13 cellular contexts compared by ENCODE assay signal in genomic region chr17:15896834-15897233, GRCh38. TPM values are rescaled to one million over a fixed set of nuclear protein-coding genes. Genes with fewer than 3 reads are reported as not detected.
"Had no signal": no experiment of that assay in that cellular context is flagged by ENCODE, and none has a peak within 500 bp of the region (broad histone marks: within the 10 kb centered on the region; RNA-seq: fewer than 3 reads in every experiment).

No MANE protein-coding gene starts in this region.

- H3K27me3 ChIP-seq: gastrocnemius medialis, heart right ventricle, pancreas, spleen had no signal

- H3K27ac ChIP-seq: gastrocnemius medialis had no signal

- H3K9me3 Mint-ChIP-seq: activated B cell treated with CpG ODN at 0.5 μM for 24 hours had no signal

- H3K4me3 ChIP-seq: gastrocnemius medialis, lung, pancreas had no signal

- H3K36me3 ChIP-seq: gastrocnemius medialis, heart right ventricle, pancreas, spleen had no signal

- DNase-seq: activated B cell treated with CpG ODN at 0.5 μM for 24 hours; activated CD4-positive, alpha-beta T cell treated with anti-CD3 and anti-CD28 coated beads, Interleukin-2, amount 50 U/mL, for 1 hour; activated effector memory CD4-positive, alpha-beta T cell treated with anti-CD3 and anti-CD28 coated beads, Interleukin-2, amount 50 U/mL, for 16 hours; endodermal cell; gastrocnemius medialis; heart right ventricle; left colon; midbrain; pancreas; spleen had no signal

- H3K4me3 Mint-ChIP-seq: endodermal cell had no signal

- H3K9me3 ChIP-seq: gastrocnemius medialis, pancreas had no signal

- ATAC-seq: gastrocnemius medialis, heart right ventricle, left colon, pancreas, sciatic nerve, SK-N-SH treated with all-trans-retinoic acid at 6 μM for 48 hours had no signal

- H3K4me1 ChIP-seq: gastrocnemius medialis had no signal

- H3K27ac Mint-ChIP-seq: endodermal cell had no signal

RNA-seq across cellular contexts. Expression of gene ADORA2B, which starts 48.1 kb away (rescaled TPM):
- total RNA-seq: activated B cell treated with CpG ODN at 0.5 μM for 24 hours had no signal
